In genomic region chr16:47129755-47130435, GRCh38 we compare ENCODE assay signal across 1 cellular context.
TF ChIP-seq lines count a peak whose summit lies in the region.

No MANE protein-coding gene starts in this region.

TF ChIP-seq in GM12878, 131 proteins besides CTCF, POLR2A, EP300 and RAD21 (continued from another document):
- TF ChIP-seq RELB (IDR thresholded peaks at IDR 0.05; ENCODE audit: low read depth) (no peak), STAT1 (conservative IDR thresholded peaks at IDR 0.05) (no peak)
